In the genomic region with DNA sequence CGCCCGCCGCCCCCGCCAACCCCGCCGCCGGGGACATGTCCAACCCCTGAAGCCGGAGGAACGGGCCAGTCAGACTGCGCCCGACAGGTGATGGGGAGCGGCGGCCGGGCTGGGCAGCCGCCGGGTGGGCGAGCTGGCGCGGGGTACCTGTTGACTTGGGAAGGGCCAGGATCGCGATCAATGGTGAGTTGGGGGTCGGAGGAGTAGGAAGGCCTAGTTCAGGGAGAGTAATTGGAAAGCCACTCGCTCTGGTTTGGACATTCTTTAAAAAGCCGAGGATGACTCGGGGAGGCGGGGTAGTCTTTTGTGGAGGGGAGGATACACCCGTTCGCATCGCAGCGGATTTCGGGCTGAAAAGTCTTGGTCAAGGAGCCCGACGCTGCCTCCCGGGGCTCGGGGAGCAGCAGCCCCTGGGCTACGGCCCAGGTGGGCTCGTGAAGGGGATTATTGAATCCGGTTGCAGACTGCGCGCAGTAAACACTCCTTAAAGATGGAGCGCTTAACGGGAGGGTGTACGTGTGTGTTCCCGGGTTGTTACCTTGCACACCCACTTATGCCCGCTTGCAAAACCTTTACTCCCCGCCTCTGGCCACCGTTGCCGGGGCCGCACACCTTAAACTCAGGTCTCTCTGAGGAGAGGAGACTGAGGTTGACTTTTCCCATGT, we compare ENCODE assay signal across 8 cellular contexts.
A peak's percentile ranks its signal among the peaks of the same experiment; 100 is the strongest.
DNase-seq lines count a peak whose midpoint lies in the region; ATAC-seq, FAIRE-seq and TF ChIP-seq lines count a peak whose summit lies in the region.

No MANE protein-coding gene starts in this region.

- H3K27me3 ChIP-seq in effector memory CD4-positive, alpha-beta T cell (replicated peaks; ENCODE audit: control insufficient read depth, insufficient read depth, low read length, poor library complexity, severe bottlenecking): no peaks in the 10 kb centered on the region
- no peaks in the 10 kb centered on the region for H3K27me3 ChIP-seq in stomach smooth muscle (ENCODE audit: control insufficient read depth in 1 of 2, insufficient read depth in 2 of 2, low read length in 2 of 2)

- H3K4me2 ChIP-seq in A549: peak overlapping the region; percentile 79

- H3K9me3 ChIP-seq in A549 (no peaks in the 10 kb centered on the region), stomach smooth muscle (ENCODE audit: control insufficient read depth in 2 of 2, low read length in 2 of 2) (no peaks in the 10 kb centered on the region)
- H3K9me3 ChIP-seq in effector memory CD4-positive, alpha-beta T cell (ENCODE audit: control insufficient read depth, low read length): no peaks in the 10 kb centered on the region

- no peak for TF ChIP-seq POLR2A in A549 (IDR thresholded peaks at IDR 0.05; ENCODE audit: low read length)

- TF ChIP-seq CTCF in A549 (IDR thresholded peaks at IDR 0.05): no peak
- TF ChIP-seq CTCF in VCaP (conservative IDR thresholded peaks at IDR 0.05): no peak

- FAIRE-seq in A549 (lab: Jason Lieb, UNC): no peak

- TF ChIP-seq RAD21 in A549 (conservative IDR thresholded peaks at IDR 0.05 in 1 of 2, IDR thresholded peaks at IDR 0.05 in 1 of 2): no peak

- DNase-seq in A549 (ENCODE audit: low read depth in 1 of 2, low spot score in 1 of 2) (peak; percentile 48 to 58), medulla oblongata (ENCODE audit: extremely low spot score) (peak; percentile 35), NCI-H128 (lab: John Stamatoyannopoulos, UW; ENCODE audit: unreplicated experiment) (no peak)
- DNase-seq in effector memory CD4-positive, alpha-beta T cell: peak in 2 of 3 donors; percentile 1 to 5

- ATAC-seq in A549 (peak; percentile 42 to 58), GM18517 (IDR thresholded peaks at IDR 0.05; ENCODE audit: unreplicated experiment) (peak; percentile 7), HG03521 (IDR thresholded peaks at IDR 0.05; ENCODE audit: unreplicated experiment) (peak; percentile 5)

- H3K4me3 ChIP-seq in A549 (peak overlapping the region; percentile 83), stomach smooth muscle (ENCODE audit: low read length in 2 of 2) (peak overlapping the region; percentile 86 to 90)
- H3K4me3 ChIP-seq in effector memory CD4-positive, alpha-beta T cell (ENCODE audit: insufficient read depth, low read depth, low read length, poor library complexity, severe bottlenecking): peak overlapping the region; percentile 74

- POLR2A ChIA-PET in A549 (lab: Yijun Ruan, JAX): interaction anchor here (0.5 to 1.5 kb wide), 6 partner anchors 13 to 367 kb away, joined by 3 to 16 read pairs (median 4); a partner anchor contains a TSS

- peaks cover 11% of the 10 kb centered on the region; the same call in 2 of the 3 replicates for H3K4me1 ChIP-seq in A549
- H3K4me1 ChIP-seq in effector memory CD4-positive, alpha-beta T cell (ENCODE audit: control insufficient read depth, insufficient read depth, low read length, poor library complexity, severe bottlenecking): no peaks in the 10 kb centered on the region
- peaks cover 2% of the 10 kb centered on the region for H3K4me1 ChIP-seq in stomach smooth muscle (ENCODE audit: control insufficient read depth, insufficient read depth, low read length)

- no peaks in the 10 kb centered on the region for H3K36me3 ChIP-seq in effector memory CD4-positive, alpha-beta T cell (ENCODE audit: control insufficient read depth, insufficient read depth, low read length)
- no peaks in the 10 kb centered on the region for H3K36me3 ChIP-seq in stomach smooth muscle (ENCODE audit: control insufficient read depth in 2 of 2, insufficient read depth in 2 of 2, low read length in 2 of 2)

- under 1% methylated on average over 38 of the region's 49 CpGs for WGBS in A549 (ENCODE audit: missing lambda C conversion rate)

- H3K9ac ChIP-seq in stomach smooth muscle (ENCODE audit: low read length in 2 of 2): peak overlapping the region; percentile 88 to 92

- CTCF ChIA-PET in A549 (lab: Yijun Ruan, JAX): interaction anchor here (0.5 to 1.8 kb wide), 5 partner anchors 11 to 405 kb away, joined by 3 to 4 read pairs (median 4); no protein-coding TSS in a partner anchor

- H3K27ac ChIP-seq in A549 (peak overlapping the region; percentile 94 to 96), VCaP (peak overlapping the region; percentile 98), stomach smooth muscle (ENCODE audit: low read length) (peak overlapping the region; percentile 89)
- H3K27ac ChIP-seq in effector memory CD4-positive, alpha-beta T cell (ENCODE audit: insufficient read depth, low read length, poor library complexity, severe bottlenecking): no peak overlapping the region

- TF ChIP-seq EP300 in A549 (IDR thresholded peaks at IDR 0.05): no peak

TF ChIP-seq in A549, 52 proteins besides CTCF, POLR2A, EP300 and RAD21:
- TF ChIP-seq JUN (IDR thresholded peaks at IDR 0.05) (no peak), TP53 (CRISPR knock-in tag; IDR thresholded peaks at IDR 0.05) (no peak), KDM1A (IDR thresholded peaks at IDR 0.05; ENCODE audit: low read depth) (no peak), MAFK (IDR thresholded peaks at IDR 0.05; ENCODE audit: partially characterized antibody) (no peak), GATA3 (IDR thresholded peaks at IDR 0.05; ENCODE audit: borderline replicate concordance) (no peak), BHLHE40 (IDR thresholded peaks at IDR 0.05; ENCODE audit: low read depth, low read length) (no peak), ZSCAN20 (CRISPR knock-in tag; IDR thresholded peaks at IDR 0.05) (no peak), NFE2L2 (conservative IDR thresholded peaks at IDR 0.05; ENCODE audit: low read length) (no peak), HEYL (CRISPR knock-in tag; IDR thresholded peaks at IDR 0.05) (no peak), FOXS1 (CRISPR knock-in tag; IDR thresholded peaks at IDR 0.05) (no peak)
TF ChIP-seq in A549: peak in this region for 0.
